1 cellular context compared by ENCODE assay signal in genomic region chr3:194312743-194313281, GRCh38.
TF ChIP-seq lines count a peak whose summit lies in the region.

No MANE protein-coding gene starts in this region.

TF ChIP-seq in K562, 482 proteins besides CTCF, POLR2A, EP300 and RAD21 (continued from another document and continues in another):
- TF ChIP-seq, protein P1, sequence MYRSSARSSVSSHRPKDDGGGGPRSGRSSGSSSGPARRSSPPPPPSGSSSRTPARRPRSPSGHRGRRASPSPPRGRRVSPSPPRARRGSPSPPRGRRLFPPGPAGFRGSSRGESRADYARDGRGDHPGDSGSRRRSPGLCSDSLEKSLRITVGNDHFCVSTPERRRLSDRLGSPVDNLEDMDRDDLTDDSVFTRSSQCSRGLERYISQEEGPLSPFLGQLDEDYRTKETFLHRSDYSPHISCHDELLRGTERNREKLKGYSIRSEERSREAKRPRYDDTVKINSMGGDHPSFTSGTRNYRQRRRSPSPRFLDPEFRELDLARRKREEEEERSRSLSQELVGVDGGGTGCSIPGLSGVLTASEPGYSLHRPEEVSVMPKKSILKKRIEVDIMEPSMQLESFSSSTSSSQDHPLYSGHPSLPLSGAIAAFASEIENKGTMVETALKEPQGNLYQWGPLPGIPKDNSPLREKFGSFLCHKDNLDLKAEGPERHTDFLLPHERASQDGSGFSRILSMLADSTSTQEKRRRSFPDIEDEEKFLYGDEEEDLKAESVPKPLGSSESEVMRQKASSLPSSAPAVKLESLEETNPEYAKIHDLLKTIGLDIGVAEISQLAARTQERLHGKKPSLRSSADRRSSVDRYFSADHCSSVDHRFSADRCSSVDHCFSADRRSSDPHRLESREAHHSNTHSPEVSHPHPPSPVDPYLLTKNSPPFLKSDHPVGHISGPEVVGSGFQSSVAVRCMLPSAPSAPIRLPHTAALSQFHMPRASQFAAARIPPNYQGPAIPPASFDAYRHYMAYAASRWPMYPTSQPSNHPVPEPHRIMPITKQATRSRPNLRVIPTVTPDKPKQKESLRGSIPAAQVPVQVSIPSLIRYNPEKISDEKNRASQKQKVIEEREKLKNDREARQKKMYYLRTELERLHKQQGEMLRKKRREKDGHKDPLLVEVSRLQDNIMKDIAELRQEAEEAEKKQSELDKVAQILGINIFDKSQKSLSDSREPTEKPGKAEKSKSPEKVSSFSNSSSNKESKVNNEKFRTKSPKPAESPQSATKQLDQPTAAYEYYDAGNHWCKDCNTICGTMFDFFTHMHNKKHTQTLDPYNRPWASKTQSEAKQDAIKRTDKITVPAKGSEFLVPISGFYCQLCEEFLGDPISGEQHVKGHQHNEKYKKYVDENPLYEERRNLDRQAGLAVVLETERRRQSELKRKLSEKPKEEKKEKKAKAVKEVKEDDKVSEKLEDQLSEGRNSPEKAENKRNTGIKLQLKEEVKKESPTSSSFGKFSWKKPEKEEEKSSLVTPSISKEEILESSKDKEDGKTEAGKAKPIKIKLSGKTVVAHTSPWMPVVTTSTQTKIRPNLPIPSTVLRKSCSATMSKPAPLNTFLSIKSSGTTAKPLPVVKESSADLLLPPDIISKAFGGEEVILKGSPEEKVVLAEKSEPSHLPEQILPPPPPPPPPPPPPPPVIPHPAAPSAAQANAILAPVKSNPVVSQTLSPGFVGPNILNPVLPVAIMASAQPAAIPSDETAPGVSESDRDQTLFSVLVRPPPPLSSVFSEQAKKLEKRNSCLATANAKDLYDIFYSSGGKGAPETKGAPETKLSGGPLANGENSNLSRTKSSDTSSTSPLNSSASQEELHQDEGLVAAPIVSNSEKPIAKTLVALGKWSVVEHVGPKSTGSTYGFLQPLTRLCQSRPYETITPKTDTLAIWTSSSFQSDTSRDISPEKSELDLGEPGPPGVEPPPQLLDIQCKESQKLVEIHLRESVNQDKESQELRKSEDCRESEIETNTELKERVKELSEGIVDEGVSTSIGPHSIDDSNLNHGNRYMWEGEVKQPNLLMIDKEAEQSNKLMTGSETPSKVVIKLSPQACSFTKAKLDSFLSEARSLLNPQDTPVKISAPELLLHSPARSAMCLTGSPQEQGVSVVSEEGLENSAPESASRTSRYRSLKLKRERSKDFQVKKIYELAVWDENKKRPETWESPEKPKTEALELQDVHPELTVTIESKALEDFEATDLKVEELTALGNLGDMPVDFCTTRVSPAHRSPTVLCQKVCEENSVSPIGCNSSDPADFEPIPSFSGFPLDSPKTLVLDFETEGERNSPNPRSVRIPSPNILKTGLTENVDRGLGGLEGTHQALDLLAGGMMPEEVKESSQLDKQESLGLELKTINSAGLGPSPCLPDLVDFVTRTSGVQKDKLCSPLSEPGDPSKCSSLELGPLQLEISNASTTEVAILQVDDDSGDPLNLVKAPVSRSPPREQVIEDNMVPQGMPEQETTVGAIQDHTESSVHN (IDR thresholded peaks at IDR 0.05; ENCODE audit: borderline replicate concordance in 1 of 2, low read depth in 1 of 2): peak in 1 of 2 experiments; percentile 68; a peak in 1 of 4 replicates
- TF ChIP-seq, protein P2, sequence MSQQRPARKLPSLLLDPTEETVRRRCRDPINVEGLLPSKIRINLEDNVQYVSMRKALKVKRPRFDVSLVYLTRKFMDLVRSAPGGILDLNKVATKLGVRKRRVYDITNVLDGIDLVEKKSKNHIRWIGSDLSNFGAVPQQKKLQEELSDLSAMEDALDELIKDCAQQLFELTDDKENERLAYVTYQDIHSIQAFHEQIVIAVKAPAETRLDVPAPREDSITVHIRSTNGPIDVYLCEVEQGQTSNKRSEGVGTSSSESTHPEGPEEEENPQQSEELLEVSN (IDR thresholded peaks at IDR 0.05; ENCODE audit: borderline replicate concordance in 1 of 2, extremely low read depth in 1 of 2, insufficient read depth in 1 of 2, insufficient read length in 1 of 2, low read depth in 1 of 2, low read length in 1 of 2, poor library complexity in 1 of 2, severe bottlenecking in 1 of 2): peak; percentile 81 to 86
- peak; percentile 57 for TF ChIP-seq MAX (CRISPR knock-in tag; IDR thresholded peaks at IDR 0.05)
- TF ChIP-seq HBP1 (CRISPR knock-in tag; IDR thresholded peaks at IDR 0.05): no peak
- peak; percentile 41; the same call in 1 of the 2 replicates for TF ChIP-seq PHF21A (IDR thresholded peaks at IDR 0.05; ENCODE audit: borderline replicate concordance, low read depth)
- TF ChIP-seq E2F3 (CRISPR knock-in tag; IDR thresholded peaks at IDR 0.05): peak; percentile 78
- TF ChIP-seq CREM (IDR thresholded peaks at IDR 0.05; ENCODE audit: low read depth): peak; percentile 42; the same call in 1 of the 2 replicates
- TF ChIP-seq CXXC5 (CRISPR knock-in tag; IDR thresholded peaks at IDR 0.05): peak; percentile 76
- TF ChIP-seq ZNF766 (CRISPR knock-in tag; conservative IDR thresholded peaks at IDR 0.05): 0 out of 2 replicates have a peak, but pooled peaks have one; percentile 22
- no peak for TF ChIP-seq SPI1 (IDR thresholded peaks at IDR 0.05; ENCODE audit: borderline replicate concordance, low read depth, low read length)
- peak; percentile 64 for TF ChIP-seq CEBPB (tag; IDR thresholded peaks at IDR 0.05)
- peak; percentile 88 for TF ChIP-seq NFE2 (IDR thresholded peaks at IDR 0.05; ENCODE audit: low read depth)
- TF ChIP-seq, protein P3, sequence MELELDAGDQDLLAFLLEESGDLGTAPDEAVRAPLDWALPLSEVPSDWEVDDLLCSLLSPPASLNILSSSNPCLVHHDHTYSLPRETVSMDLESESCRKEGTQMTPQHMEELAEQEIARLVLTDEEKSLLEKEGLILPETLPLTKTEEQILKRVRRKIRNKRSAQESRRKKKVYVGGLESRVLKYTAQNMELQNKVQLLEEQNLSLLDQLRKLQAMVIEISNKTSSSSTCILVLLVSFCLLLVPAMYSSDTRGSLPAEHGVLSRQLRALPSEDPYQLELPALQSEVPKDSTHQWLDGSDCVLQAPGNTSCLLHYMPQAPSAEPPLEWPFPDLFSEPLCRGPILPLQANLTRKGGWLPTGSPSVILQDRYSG (tag; conservative IDR thresholded peaks at IDR 0.05; ENCODE audit: low read depth): 0 out of 2 replicates have a peak, but pooled peaks have one; percentile 52
- TF ChIP-seq MEIS2 (IDR thresholded peaks at IDR 0.05; ENCODE audit: partially characterized antibody): peak; percentile 92
- TF ChIP-seq ZNF589 (CRISPR knock-in tag; IDR thresholded peaks at IDR 0.05; ENCODE audit: low read depth): peak; percentile 41; the same call in 1 of the 2 replicates
- TF ChIP-seq E2F8 (IDR thresholded peaks at IDR 0.05; ENCODE audit: low read depth, partially characterized antibody): peak; percentile 99
- peak; percentile 56 for TF ChIP-seq ARID1B (IDR thresholded peaks at IDR 0.05)
- no peak for TF ChIP-seq KAT2B (IDR thresholded peaks at IDR 0.05; ENCODE audit: low read depth, low read length)
- peak; percentile 64 for TF ChIP-seq ZNF316 (IDR thresholded peaks at IDR 0.05)
- TF ChIP-seq, protein P4, sequence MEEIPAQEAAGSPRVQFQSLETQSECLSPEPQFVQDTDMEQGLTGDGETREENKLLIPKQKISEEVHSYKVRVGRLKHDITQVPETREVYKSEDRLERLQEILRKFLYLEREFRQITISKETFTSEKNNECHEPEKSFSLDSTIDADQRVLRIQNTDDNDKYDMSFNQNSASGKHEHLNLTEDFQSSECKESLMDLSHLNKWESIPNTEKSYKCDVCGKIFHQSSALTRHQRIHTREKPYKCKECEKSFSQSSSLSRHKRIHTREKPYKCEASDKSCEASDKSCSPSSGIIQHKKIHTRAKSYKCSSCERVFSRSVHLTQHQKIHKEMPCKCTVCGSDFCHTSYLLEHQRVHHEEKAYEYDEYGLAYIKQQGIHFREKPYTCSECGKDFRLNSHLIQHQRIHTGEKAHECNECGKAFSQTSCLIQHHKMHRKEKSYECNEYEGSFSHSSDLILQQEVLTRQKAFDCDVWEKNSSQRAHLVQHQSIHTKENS (CRISPR knock-in tag; IDR thresholded peaks at IDR 0.05): no peak
- peak; percentile 48 to 79; a peak in 2 of 4 replicates for TF ChIP-seq MAZ (CRISPR knock-in tag; conservative IDR thresholded peaks at IDR 0.05 in 1 of 2, IDR thresholded peaks at IDR 0.05 in 1 of 2)
- TF ChIP-seq RFX5 (IDR thresholded peaks at IDR 0.05; ENCODE audit: low read depth, low read length): no peak
- no peak for TF ChIP-seq SP2 (IDR thresholded peaks at IDR 0.05; ENCODE audit: extremely low read depth, low read depth, low read length, poor library complexity, severe bottlenecking)
- TF ChIP-seq, protein P5, sequence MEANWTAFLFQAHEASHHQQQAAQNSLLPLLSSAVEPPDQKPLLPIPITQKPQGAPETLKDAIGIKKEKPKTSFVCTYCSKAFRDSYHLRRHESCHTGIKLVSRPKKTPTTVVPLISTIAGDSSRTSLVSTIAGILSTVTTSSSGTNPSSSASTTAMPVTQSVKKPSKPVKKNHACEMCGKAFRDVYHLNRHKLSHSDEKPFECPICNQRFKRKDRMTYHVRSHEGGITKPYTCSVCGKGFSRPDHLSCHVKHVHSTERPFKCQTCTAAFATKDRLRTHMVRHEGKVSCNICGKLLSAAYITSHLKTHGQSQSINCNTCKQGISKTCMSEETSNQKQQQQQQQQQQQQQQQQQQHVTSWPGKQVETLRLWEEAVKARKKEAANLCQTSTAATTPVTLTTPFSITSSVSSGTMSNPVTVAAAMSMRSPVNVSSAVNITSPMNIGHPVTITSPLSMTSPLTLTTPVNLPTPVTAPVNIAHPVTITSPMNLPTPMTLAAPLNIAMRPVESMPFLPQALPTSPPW (CRISPR knock-in tag; IDR thresholded peaks at IDR 0.05): peak; percentile 72
- peak in 1 of 2 experiments; percentile 70; a peak in 1 of 4 replicates for TF ChIP-seq UBTF (IDR thresholded peaks at IDR 0.05; ENCODE audit: borderline replicate concordance in 1 of 2, low read depth in 2 of 2, low read length in 2 of 2)
- TF ChIP-seq, protein P6, sequence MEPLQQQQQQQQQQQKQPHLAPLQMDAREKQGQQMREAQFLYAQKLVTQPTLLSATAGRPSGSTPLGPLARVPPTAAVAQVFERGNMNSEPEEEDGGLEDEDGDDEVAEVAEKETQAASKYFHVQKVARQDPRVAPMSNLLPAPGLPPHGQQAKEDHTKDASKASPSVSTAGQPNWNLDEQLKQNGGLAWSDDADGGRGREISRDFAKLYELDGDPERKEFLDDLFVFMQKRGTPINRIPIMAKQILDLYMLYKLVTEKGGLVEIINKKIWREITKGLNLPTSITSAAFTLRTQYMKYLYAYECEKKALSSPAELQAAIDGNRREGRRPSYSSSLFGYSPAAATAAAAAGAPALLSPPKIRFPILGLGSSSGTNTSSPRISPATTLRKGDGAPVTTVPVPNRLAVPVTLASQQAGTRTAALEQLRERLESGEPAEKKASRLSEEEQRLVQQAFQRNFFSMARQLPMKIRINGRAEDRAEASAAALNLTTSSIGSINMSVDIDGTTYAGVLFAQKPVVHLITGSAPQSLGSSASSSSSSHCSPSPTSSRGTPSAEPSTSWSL (CRISPR knock-in tag; IDR thresholded peaks at IDR 0.05; ENCODE audit: borderline replicate concordance): no peak
- TF ChIP-seq C11orf30 (IDR thresholded peaks at IDR 0.05; ENCODE audit: low read depth): peak; percentile 78
- TF ChIP-seq ATF7 (IDR thresholded peaks at IDR 0.05): 0 out of 2 replicates have a peak, but pooled peaks have one; percentile 42
- TF ChIP-seq TEAD4 (IDR thresholded peaks at IDR 0.05; ENCODE audit: low read length): peak; percentile 48; the same call in 1 of the 2 replicates
- no peak for TF ChIP-seq TEAD4 (CRISPR knock-in tag; IDR thresholded peaks at IDR 0.05; ENCODE audit: borderline replicate concordance)
